In genomic region chr16:11232302-11232851, GRCh38 we compare ENCODE assay signal across 15 cellular contexts. TPM values are rescaled to one million over a fixed set of nuclear protein-coding genes. Genes with fewer than 3 reads are reported as not detected.
A peak's percentile ranks its signal among the peaks of the same experiment; 100 is the strongest.
DNase-seq lines count a peak whose midpoint lies in the region; ATAC-seq, FAIRE-seq and TF ChIP-seq lines count a peak whose summit lies in the region.
"Had no signal": no experiment of that assay in that cellular context is flagged by ENCODE, and none has a peak within 500 bp of the region (broad histone marks: within the 10 kb centered on the region; RNA-seq: fewer than 3 reads in every experiment).

No MANE protein-coding gene starts in this region.

- no peak overlapping the region for H3K14ac ChIP-seq in H1 (ENCODE audit: insufficient read length)

- no peak overlapping the region for H2AK5ac ChIP-seq in H1 (ENCODE audit: low read depth, low read length)

- FAIRE-seq in H1 (lab: Jason Lieb, UNC): no peak
- FAIRE-seq: TTC549 had no signal

- H3K79me1 ChIP-seq in H1 (ENCODE audit: low read depth, low read length): no peaks in the 10 kb centered on the region

- H3K56ac ChIP-seq in H1 (replicated peaks; ENCODE audit: insufficient read length, low read depth, low read length): no peak overlapping the region

- ATAC-seq in T-cell (replicated peaks in 1 of 4): no peak

- no peak overlapping the region for H3K23ac ChIP-seq in H1 (ENCODE audit: insufficient read length)

- no peaks in the 10 kb centered on the region for H3K23me2 ChIP-seq in H1 (ENCODE audit: low read depth, low read length)

- CTCF ChIA-PET in activated naive CD4-positive, alpha-beta T cell treated with anti-CD3 and anti-CD28 coated beads for 36 hours (lab: Charles Lee): interaction anchor here (1.9 to 2.0 kb wide), 2 partner anchors 19 to 22 kb away, joined by 6 to 7 read pairs; no protein-coding TSS in a partner anchor
- CTCF ChIA-PET in T-cell (lab: Charles Lee): interaction anchor here in 1 of 2 donors (0.5 to 0.7 kb wide), 2 partner anchors 20 to 23 kb away, joined by 3 to 4 read pairs; partner anchors contain the start of gene SOCS1
- CTCF ChIA-PET in H1 (lab: Charles Lee; ENCODE audit: partially characterized antibody): interaction anchor here (1.4 kb wide), 1 partner anchor 19 kb away, joined by 4 read pairs; no protein-coding TSS in a partner anchor

- no peaks in the 10 kb centered on the region for H3K27me3 Mint-ChIP-seq in activated naive CD4-positive, alpha-beta T cell treated with anti-CD3 and anti-CD28 coated beads for 36 hours (ENCODE audit: low read depth)
- H3K27me3 Mint-ChIP-seq in T-cell: no peaks in the 10 kb centered on the region

- TF ChIP-seq POLR2A in H1 (IDR thresholded peaks at IDR 0.05; ENCODE audit: control extremely low read depth in 1 of 2, low read depth in 2 of 2, low read length in 2 of 2): no peak

- peak overlapping the region; percentile 57 for H3K4me3 Mint-ChIP-seq in activated naive CD4-positive, alpha-beta T cell treated with anti-CD3 and anti-CD28 coated beads for 36 hours
- peak overlapping the region; percentile 41 to 80 (median 57) for H3K4me3 Mint-ChIP-seq in T-cell
- H3K4me3 Mint-ChIP-seq: neural progenitor cell had no signal

- H3K4ac ChIP-seq in H1 (replicated peaks; ENCODE audit: insufficient read length, low read depth, low read length): no peak overlapping the region

- DNase-seq in activated naive CD4-positive, alpha-beta T cell treated with anti-CD3 and anti-CD28 coated beads for 36 hours: no peak
- no peak for DNase-seq in activated naive CD4-positive, alpha-beta T cell treated with anti-CD3 and anti-CD28 coated beads, Interleukin-2, amount 50 U/mL, for 16 hours
- DNase-seq in T-cell: no peak
- DNase-seq in H1 (ENCODE audit: low read depth in 1 of 2, low spot score in 2 of 2): no peak
- no peak for DNase-seq in DMS79 treated with DMSO at 0.1 percent for 48 hours (lab: John Stamatoyannopoulos, UW)
- no peak for DNase-seq in NCI-H2029 (lab: John Stamatoyannopoulos, UW)
- DNase-seq in brain microvascular endothelial cell: no peak
- DNase-seq: NCI-H1105 had no signal

- no peaks in the 10 kb centered on the region for H3K9me3 ChIP-seq in H1 (ENCODE audit: insufficient read depth in 2 of 2, low read depth in 1 of 2, low read length in 1 of 2)
- no peaks in the 10 kb centered on the region for H3K9me3 ChIP-seq in thymus (ENCODE audit: control insufficient read depth)
- H3K9me3 ChIP-seq: SJSA1 had no signal

- H3K4me1 Mint-ChIP-seq in activated naive CD4-positive, alpha-beta T cell treated with anti-CD3 and anti-CD28 coated beads for 36 hours (ENCODE audit: low read depth): peaks cover 59% of the 10 kb centered on the region
- H3K4me1 Mint-ChIP-seq in T-cell: peaks cover 61 to 77% (median 72%) of the 10 kb centered on the region in 3 donors

- no peaks in the 10 kb centered on the region for H3K79me2 ChIP-seq in H1 (ENCODE audit: control insufficient read depth in 1 of 2, insufficient read depth in 2 of 2, low read length in 2 of 2)

- H3K9ac ChIP-seq in H1 (replicated peaks in 1 of 4; ENCODE audit: extremely low read depth in 1 of 4, low read depth in 3 of 4, low read length in 3 of 4): no peak overlapping the region
- H3K9ac ChIP-seq: neural progenitor cell had no signal

- 0 out of 2 replicates have a peak overlapping the region, but pooled peaks have one; percentile 72 for H2BK20ac ChIP-seq in H1 (ENCODE audit: low read length)

- no peak for TF ChIP-seq CTCF in H1 (IDR thresholded peaks at IDR 0.05; ENCODE audit: control extremely low read depth in 1 of 3, insufficient read depth in 1 of 3, low read depth in 1 of 3, low read length in 3 of 3)
- no peak for TF ChIP-seq CTCF in brain microvascular endothelial cell (IDR thresholded peaks at IDR 0.05; ENCODE audit: low read depth, low read length, missing control alignments)

- H2BK5ac ChIP-seq in H1 (ENCODE audit: low read depth, low read length): no peak overlapping the region

- in situ Hi-C loops in brain microvascular endothelial cell (cut with HindIII; ENCODE audit: low pct_ligation_motif_present, low sequenced_read_pairs): no loop called here

- no peak overlapping the region for H4K91ac ChIP-seq in H1 (replicated peaks; ENCODE audit: insufficient read length, low read length)

- TF ChIP-seq EP300 in H1 (IDR thresholded peaks at IDR 0.05; ENCODE audit: borderline replicate concordance in 1 of 2, low read depth in 2 of 2, low read length in 2 of 2): no peak

- no peaks in the 10 kb centered on the region for H3K36me3 Mint-ChIP-seq in activated naive CD4-positive, alpha-beta T cell treated with anti-CD3 and anti-CD28 coated beads for 36 hours (ENCODE audit: low read depth)
- no peaks in the 10 kb centered on the region for H3K36me3 Mint-ChIP-seq in T-cell
- H3K36me3 Mint-ChIP-seq: neural progenitor cell had no signal

- H2BK12ac ChIP-seq in H1 (ENCODE audit: low read depth, low read length): no peak overlapping the region

- intact Hi-C loops in activated naive CD4-positive, alpha-beta T cell treated with anti-CD3 and anti-CD28 coated beads for 36 hours (cut with micrococcal nuclease): loop anchor here (2.0 kb wide), 1 partner anchor 138 kb away; no protein-coding TSS in a partner anchor

- POLR2A ChIA-PET in T-cell (lab: Charles Lee): interaction anchor here (0.6 to 1.0 kb wide), 2 partner anchors 23 to 418 kb away, joined by 4 read pairs; partner anchors contain the start of gene SOCS1 (in 1 of the 2)
- POLR2A ChIA-PET in H1 (lab: Charles Lee; ENCODE audit: partially characterized antibody): interaction anchor here (1.1 kb wide), 1 partner anchor 127 kb away, joined by 3 read pairs; no protein-coding TSS in a partner anchor

- H3K4me3 ChIP-seq in H1 (ENCODE audit: extremely low read depth in 1 of 4, insufficient read depth in 2 of 4, low read depth in 3 of 4, low read length in 4 of 4) (no peak overlapping the region), thymus (ENCODE audit: low read length) (peak overlapping the region; percentile 16), brain microvascular endothelial cell (ENCODE audit: low read depth, low read length) (no peak overlapping the region)
- H3K4me3 ChIP-seq: dorsolateral prefrontal cortex, neural progenitor cell, SJSA1 had no signal

- no peak overlapping the region for H2BK15ac ChIP-seq in H1 (ENCODE audit: low read length)

- H3K4me1 ChIP-seq in H1 (replicated peaks in 1 of 4; ENCODE audit: control insufficient read depth in 3 of 4, insufficient read depth in 4 of 4, low read length in 3 of 4) (peaks cover 0 to 4% (median 1%) of the 10 kb centered on the region in 4 experiments; a peak in 3 of 7 replicates), thymus (ENCODE audit: control insufficient read depth, insufficient read depth, low read length) (peaks cover 21% of the 10 kb centered on the region)
- H3K4me1 ChIP-seq: neural progenitor cell had no signal

- H4K5ac ChIP-seq in H1 (ENCODE audit: insufficient read length, low read depth, low read length): no peak overlapping the region

- H4K8ac ChIP-seq in H1 (ENCODE audit: extremely low read depth, insufficient read depth, low read length): no peak overlapping the region

- no peak overlapping the region for H3K4me2 ChIP-seq in H1 (ENCODE audit: insufficient read depth in 1 of 2, low read depth in 2 of 2, low read length in 2 of 2)
- H3K4me2 ChIP-seq: neural progenitor cell had no signal

- no peaks in the 10 kb centered on the region for H3K27me3 ChIP-seq in H1 (replicated peaks in 1 of 4; ENCODE audit: control insufficient read depth in 3 of 4, extremely low read depth in 1 of 4, insufficient read depth in 3 of 4, low read length in 3 of 4)
- no peaks in the 10 kb centered on the region for H3K27me3 ChIP-seq in thymus (ENCODE audit: control insufficient read depth, insufficient read depth)
- H3K27me3 ChIP-seq in brain microvascular endothelial cell (replicated peaks): no peaks in the 10 kb centered on the region
- H3K27me3 ChIP-seq: dorsolateral prefrontal cortex, neural progenitor cell, SJSA1 had no signal

- no peak overlapping the region for H2BK120ac ChIP-seq in H1 (replicated peaks; ENCODE audit: low read depth, low read length)

- H2AFZ ChIP-seq in H1 (ENCODE audit: low read length): no peak overlapping the region
- H2AFZ ChIP-seq: neural progenitor cell had no signal

- H3K36me3 ChIP-seq in H1 (ENCODE audit: control insufficient read depth in 2 of 4, insufficient read depth in 4 of 4, low read length in 3 of 4) (no peaks in the 10 kb centered on the region), thymus (ENCODE audit: control insufficient read depth, insufficient read depth) (no peaks in the 10 kb centered on the region), brain microvascular endothelial cell (replicated peaks) (no peaks in the 10 kb centered on the region)
- H3K36me3 ChIP-seq: neural progenitor cell, SJSA1 had no signal

- 61% methylated on average over 3 of the region's 3 CpGs; no CpG with 5 or more reads in 1 of the 2 experiments for WGBS in H1 (ENCODE audit: extremely low coverage in 1 of 2, insufficient coverage in 1 of 2, insufficient read length in 1 of 2, insufficient replicate concordance in 2 of 2, low coverage in 1 of 2, low lambda C conversion rate in 2 of 2, missing lambda C conversion rate in 1 of 2), 2 experiments
- 67% methylated on average over 2 of the region's 3 CpGs for WGBS in thymus

- peak overlapping the region; percentile 99 for H3K27ac Mint-ChIP-seq in activated naive CD4-positive, alpha-beta T cell treated with anti-CD3 and anti-CD28 coated beads for 36 hours
- peak overlapping the region; percentile 97 for H3K27ac Mint-ChIP-seq in T-cell
- H3K27ac Mint-ChIP-seq: neural progenitor cell had no signal

- H3K27ac ChIP-seq in H1 (ENCODE audit: low read depth, low read length) (no peak overlapping the region), thymus (ENCODE audit: low read depth) (peak overlapping the region; percentile 93), brain microvascular endothelial cell (no peak overlapping the region)
- H3K27ac ChIP-seq: dorsolateral prefrontal cortex, neural progenitor cell, SJSA1 had no signal

- no peak for TF ChIP-seq RAD21 in H1 (IDR thresholded peaks at IDR 0.05 in 1 of 2, conservative IDR thresholded peaks at IDR 0.05 in 1 of 2; ENCODE audit: low read depth in 2 of 2, low read length in 2 of 2)

- H3K18ac ChIP-seq in H1 (ENCODE audit: extremely low read depth, low read length): no peak overlapping the region

- H3K9me3 Mint-ChIP-seq in activated naive CD4-positive, alpha-beta T cell treated with anti-CD3 and anti-CD28 coated beads for 36 hours: no peaks in the 10 kb centered on the region
- no peaks in the 10 kb centered on the region for H3K9me3 Mint-ChIP-seq in T-cell
- H3K9me3 Mint-ChIP-seq: neural progenitor cell had no signal

- H4K20me1 ChIP-seq in H1 (replicated peaks in 1 of 2; ENCODE audit: control insufficient read depth in 1 of 2, insufficient read depth in 2 of 2, low read length in 2 of 2): no peaks in the 10 kb centered on the region

RNA-seq across cellular contexts. Expression of gene SOCS1, which starts 23.6 kb away (rescaled TPM):
- total RNA-seq in activated naive CD4-positive, alpha-beta T cell treated with anti-CD3 and anti-CD28 coated beads for 36 hours: 10 to 100 TPM; 45.1 to 45.6 TPM
- total RNA-seq in T-cell: 10 to 100 TPM; 49.2 to 67.2 (median 54.5) TPM
- total RNA-seq in H1 (2021; fragmentation: NEBNext Ultra II Directional; extraction: Animal tissue kit (Norgen Biotek cat#: 25700)): 48.9 and 49.8 TPM in 2 replicates
- polyA plus RNA-seq in H1 (2011; rRNA removed) (21.0 and 46.5 TPM in 2 replicates), thymus (109 TPM)
- 17.0 TPM for polyA plus RNA-seq in H1 (2011; cell fraction: cytosol; rRNA removed)
- polyA plus RNA-seq in H1 (2011; cell fraction: nucleus; rRNA removed): 36.0 TPM
- polyA plus RNA-seq in H1 (2012, experiment 1 of 2): 9.9 to 28.9 TPM (median 25.5 TPM) in 4 replicates
- polyA plus RNA-seq in H1 (2012, experiment 2 of 2): 20.5 TPM
- 83.3 TPM for polyA plus RNA-seq in H1 (2013, experiment 1 of 2)
- polyA plus RNA-seq in H1 (2013, experiment 2 of 2): 90.5 TPM
- 1.7 and 4.1 TPM in 2 replicates for polyA minus RNA-seq in H1 (2011; rRNA and poly(A)+ RNA removed)
- 22.5 TPM for polyA minus RNA-seq in H1 (2011; cell fraction: cytosol; rRNA and poly(A)+ RNA removed)
- polyA minus RNA-seq in H1 (2011; cell fraction: nucleus; rRNA and poly(A)+ RNA removed): 60.0 TPM

RNA-seq across cellular contexts. Expression of gene TNP2, which starts 36.7 kb away (rescaled TPM):
- not detected for total RNA-seq in activated naive CD4-positive, alpha-beta T cell treated with anti-CD3 and anti-CD28 coated beads for 36 hours
- total RNA-seq in T-cell: not detected
- total RNA-seq in H1 (2021; fragmentation: NEBNext Ultra II Directional; extraction: Animal tissue kit (Norgen Biotek cat#: 25700)): not detected in 2 replicates
- polyA plus RNA-seq in H1 (2011; rRNA removed): not detected in 2 replicates
- not detected for polyA plus RNA-seq in H1 (2011; cell fraction: cytosol; rRNA removed)
- polyA plus RNA-seq in H1 (2011; cell fraction: nucleus; rRNA removed): not detected
- polyA plus RNA-seq in H1 (2012, experiment 1 of 2): not detected in 4 replicates
- polyA plus RNA-seq in H1 (2012, experiment 2 of 2): not detected
- not detected for polyA plus RNA-seq in H1 (2013, experiment 1 of 2)
- not detected for polyA plus RNA-seq in H1 (2013, experiment 2 of 2)
- polyA minus RNA-seq in H1 (2011; rRNA and poly(A)+ RNA removed): not detected in 2 replicates
- polyA minus RNA-seq in H1 (2011; cell fraction: cytosol; rRNA and poly(A)+ RNA removed): not detected
- polyA minus RNA-seq in H1 (2011; cell fraction: nucleus; rRNA and poly(A)+ RNA removed): not detected
- not detected for polyA plus RNA-seq in thymus
- total RNA-seq: dorsolateral prefrontal cortex, H4, liver, SJSA1 had no signal
- polyA plus RNA-seq: liver had no signal

RNA-seq across cellular contexts. Expression of gene PRM3, which starts 41.1 kb away (rescaled TPM):
- not detected for total RNA-seq in activated naive CD4-positive, alpha-beta T cell treated with anti-CD3 and anti-CD28 coated beads for 36 hours
- total RNA-seq in T-cell: not detected
- total RNA-seq in H1 (2021; fragmentation: NEBNext Ultra II Directional; extraction: Animal tissue kit (Norgen Biotek cat#: 25700)): not detected in 2 replicates
- polyA plus RNA-seq in H1 (2011; rRNA removed): not detected in 2 replicates
- polyA plus RNA-seq in H1 (2011; cell fraction: cytosol; rRNA removed): not detected
- polyA plus RNA-seq in H1 (2011; cell fraction: nucleus; rRNA removed): not detected
- not detected in 4 replicates for polyA plus RNA-seq in H1 (2012, experiment 1 of 2)
- not detected for polyA plus RNA-seq in H1 (2012, experiment 2 of 2)
- polyA plus RNA-seq in H1 (2013, experiment 1 of 2): not detected
- polyA plus RNA-seq in H1 (2013, experiment 2 of 2): not detected
- not detected in 2 replicates for polyA minus RNA-seq in H1 (2011; rRNA and poly(A)+ RNA removed)
- polyA minus RNA-seq in H1 (2011; cell fraction: cytosol; rRNA and poly(A)+ RNA removed): not detected
- not detected for polyA minus RNA-seq in H1 (2011; cell fraction: nucleus; rRNA and poly(A)+ RNA removed)
- not detected for polyA plus RNA-seq in thymus
- total RNA-seq: dorsolateral prefrontal cortex, H4, liver, SJSA1 had no signal
- polyA plus RNA-seq: liver had no signal

RNA-seq across cellular contexts. Expression of gene PRM2, which starts 43.9 kb away (rescaled TPM):
- total RNA-seq in activated naive CD4-positive, alpha-beta T cell treated with anti-CD3 and anti-CD28 coated beads for 36 hours: not detected
- not detected for total RNA-seq in T-cell
- total RNA-seq in H1 (2021; fragmentation: NEBNext Ultra II Directional; extraction: Animal tissue kit (Norgen Biotek cat#: 25700)): not detected in 2 replicates
- polyA plus RNA-seq in H1 (2011; rRNA removed) (not detected in 2 replicates), thymus (5.2 TPM)
- polyA plus RNA-seq in H1 (2011; cell fraction: cytosol; rRNA removed): not detected
- polyA plus RNA-seq in H1 (2011; cell fraction: nucleus; rRNA removed): not detected
- not detected in 4 replicates for polyA plus RNA-seq in H1 (2012, experiment 1 of 2)
- not detected for polyA plus RNA-seq in H1 (2012, experiment 2 of 2)
- polyA plus RNA-seq in H1 (2013, experiment 1 of 2): not detected
- not detected for polyA plus RNA-seq in H1 (2013, experiment 2 of 2)
- not detected in 2 replicates for polyA minus RNA-seq in H1 (2011; rRNA and poly(A)+ RNA removed)
- not detected for polyA minus RNA-seq in H1 (2011; cell fraction: cytosol; rRNA and poly(A)+ RNA removed)
- not detected for polyA minus RNA-seq in H1 (2011; cell fraction: nucleus; rRNA and poly(A)+ RNA removed)
- total RNA-seq: dorsolateral prefrontal cortex, H4, liver, SJSA1 had no signal
- polyA plus RNA-seq: liver had no signal

RNA-seq across cellular contexts. Expression of gene PRM1, which starts 48.8 kb away (rescaled TPM):
- not detected for total RNA-seq in activated naive CD4-positive, alpha-beta T cell treated with anti-CD3 and anti-CD28 coated beads for 36 hours
- total RNA-seq in T-cell: not detected
- total RNA-seq in H1 (2021; fragmentation: NEBNext Ultra II Directional; extraction: Animal tissue kit (Norgen Biotek cat#: 25700)): 0.82 and 0.92 TPM in 2 replicates
- 0.54 TPM in 1 of 2 replicates, not detected in the other for polyA plus RNA-seq in H1 (2011; rRNA removed)
- 0.65 TPM for polyA plus RNA-seq in H1 (2011; cell fraction: cytosol; rRNA removed)
- polyA plus RNA-seq in H1 (2011; cell fraction: nucleus; rRNA removed): 0.47 TPM
- polyA plus RNA-seq in H1 (2012, experiment 1 of 2): 0.60 to 1.1 TPM in 2 of 4 replicates, not detected in the others
- polyA plus RNA-seq in H1 (2012, experiment 2 of 2): not detected
- polyA plus RNA-seq in H1 (2013, experiment 1 of 2): 1.3 TPM
- 0.68 TPM for polyA plus RNA-seq in H1 (2013, experiment 2 of 2)
- not detected in 2 replicates for polyA minus RNA-seq in H1 (2011; rRNA and poly(A)+ RNA removed)
- not detected for polyA minus RNA-seq in H1 (2011; cell fraction: cytosol; rRNA and poly(A)+ RNA removed)
- not detected for polyA minus RNA-seq in H1 (2011; cell fraction: nucleus; rRNA and poly(A)+ RNA removed)
- 0.34 TPM for polyA plus RNA-seq in thymus
- total RNA-seq: dorsolateral prefrontal cortex, H4, liver, SJSA1 had no signal
- polyA plus RNA-seq: liver had no signal
